In genomic region chr13:48303331-48304131, GRCh38 we compare ENCODE assay signal across 8 cellular contexts. TPM values are rescaled to one million over a fixed set of nuclear protein-coding genes. Genes with fewer than 3 reads are reported as not detected.
DNase-seq lines count a peak whose midpoint lies in the region; ATAC-seq and TF ChIP-seq lines count a peak whose summit lies in the region.

Gene RB1, plus strand, starts transcription at chr13:48303751. Its CDS starts 162 bp downstream, at chr13:48303913.

- H3K9me2 ChIP-seq in PC-3 (replicated peaks; ENCODE audit: low read length): no peaks in the 10 kb centered on the region

- ATAC-seq in GM21526 (IDR thresholded peaks at IDR 0.05; ENCODE audit: low FRiP score, unreplicated experiment): peak; percentile 73
- ATAC-seq in PC-3: peak; percentile 81

- no peaks in the 10 kb centered on the region for H3F3A ChIP-seq in PC-3 (ENCODE audit: low read length, unreplicated experiment)

- DNase-seq in DMS 273 (lab: John Stamatoyannopoulos, UW; ENCODE audit: unreplicated experiment) (peak; percentile 95), HuH-7 (ENCODE audit: low spot score) (peak; percentile 70), PC-3 (peak; percentile 84), epithelial cell of proximal tubule (ENCODE audit: low read depth) (no peak), mucosa of gallbladder (ENCODE audit: low spot score) (peak; percentile 90)
- peak; percentile 90 for DNase-seq in activated T-cell treated with anti-CD3 and anti-CD28 coated beads, Interleukin-2, amount 50 U/mL, for 1 hour
- DNase-seq in stimulated activated CD8-positive, alpha-beta memory T cell treated with anti-CD3 and anti-CD28 coated beads, Interleukin-4, amount 100 ng/mL, for 24 hours (ENCODE audit: low read depth): peak; percentile 84

- peaks cover 10% of the 10 kb centered on the region for H3K4me1 ChIP-seq in PC-3 (ENCODE audit: insufficient read depth, low read length)

- POLR2A ChIA-PET in PC-3 (lab: Charles Lee; ENCODE audit: unreplicated experiment): no interaction called here

- CTCF ChIA-PET in PC-3 (lab: Charles Lee): no interaction called here

- intact Hi-C loops in PC-3 (cut with micrococcal nuclease): loop anchor here (5.0 kb wide), 1 partner anchor 71 kb away; the partner anchor contains the start of gene ITM2B

- peak within 1 kb of the TSS; percentile 89 for H2AFZ ChIP-seq in PC-3 (ENCODE audit: low read length)

- TF ChIP-seq CTCF in PC-3 (conservative IDR thresholded peaks at IDR 0.05; ENCODE audit: low read depth, low read length) (no peak), epithelial cell of proximal tubule (conservative IDR thresholded peaks at IDR 0.05; ENCODE audit: low read depth, low read length) (no peak)

- H3K9ac ChIP-seq in PC-3 (ENCODE audit: low read length): peak within 1 kb of the TSS; percentile 97

- peak within 1 kb of the TSS; percentile 99 for H3K4me3 ChIP-seq in PC-3 (ENCODE audit: low read length)
- H3K4me3 ChIP-seq in epithelial cell of proximal tubule (ENCODE audit: low read depth, low read length): peak within 1 kb of the TSS; percentile 92

- H3K79me2 ChIP-seq in PC-3 (ENCODE audit: low read length): peaks cover 29% of the 10 kb centered on the region

- no peaks in the 10 kb centered on the region for H3K9me3 ChIP-seq in PC-3 (ENCODE audit: low read length)

- TSS peak; percentile 93 for BruUV-seq in PC-3 (replicated peaks; lab: Mats Ljungman, UMichigan)

- peak within 1 kb of the TSS; percentile 98 for H3K4me2 ChIP-seq in PC-3 (ENCODE audit: low read length)

- H4K20me1 ChIP-seq in PC-3 (ENCODE audit: low read length): no peaks in the 10 kb centered on the region

- peak within 1 kb of the TSS; percentile 85 for H3K27ac ChIP-seq in PC-3 (ENCODE audit: low read length)

- no peaks in the 10 kb centered on the region for H3K27me3 ChIP-seq in PC-3 (ENCODE audit: low read length)

- H3K36me3 ChIP-seq in PC-3 (ENCODE audit: low read depth, low read length): 0 out of 2 replicates have a peak, but pooled peaks cover 4% of the 10 kb centered on the region

RNA-seq across cellular contexts. Expression of gene RB1, which starts in this region (rescaled TPM):
- total RNA-seq in PC-3 (2014; rRNA removed): 13.2 and 14.3 TPM in 2 replicates
- total RNA-seq in epithelial cell of proximal tubule: 22.3 and 35.4 TPM in 2 replicates
- total RNA-seq in mucosa of gallbladder: 37.8 TPM
